8 cellular contexts compared by ENCODE assay signal in the genomic region with DNA sequence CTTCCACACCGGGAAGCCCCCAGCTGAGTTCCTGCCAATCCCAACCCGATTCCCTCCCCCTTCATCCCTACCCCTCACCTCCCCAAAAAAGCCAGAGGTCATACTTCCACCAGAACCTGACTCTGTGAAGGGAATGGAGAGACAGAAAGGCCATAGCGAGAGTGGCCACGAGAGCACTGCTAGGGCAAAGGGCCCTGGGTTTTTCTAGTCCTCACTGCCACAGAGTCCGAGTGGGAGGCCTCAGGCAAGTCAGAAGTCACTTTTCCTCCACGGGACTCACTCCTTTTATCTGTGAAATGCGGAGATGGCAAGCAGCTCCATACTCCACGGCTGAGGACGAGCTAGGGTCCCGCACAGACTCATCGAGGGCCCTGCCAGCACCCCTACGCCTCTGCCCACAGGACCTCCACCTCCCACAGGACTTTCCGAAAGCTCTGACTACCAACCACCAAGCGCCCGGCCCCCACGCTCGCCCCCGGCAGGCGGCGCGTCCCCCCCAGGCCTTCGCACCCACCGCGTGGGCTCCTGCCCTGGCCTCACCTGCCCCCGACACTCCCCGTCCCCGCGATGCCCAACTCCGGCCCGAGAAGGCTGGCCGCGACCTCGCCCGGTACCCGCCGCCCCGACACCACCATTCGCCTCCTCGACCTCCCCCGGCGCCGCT. TPM values are rescaled to one million over a fixed set of nuclear protein-coding genes. Genes with fewer than 3 reads are reported as not detected.
DNase-seq lines count a peak whose midpoint lies in the region; ATAC-seq and TF ChIP-seq lines count a peak whose summit lies in the region.

No MANE protein-coding gene starts in this region.

- no peaks in the 10 kb centered on the region for H3K9me3 ChIP-seq in HUES6 (ENCODE audit: control insufficient read depth, insufficient read depth, low read depth, low read length)
- no peaks in the 10 kb centered on the region for H3K9me3 ChIP-seq in lung (ENCODE audit: control insufficient read depth in 2 of 2, insufficient read depth in 1 of 2, low read length in 1 of 2)

- WGBS in lung, 2 donors, result 1 to 3% methylated on average over 29 to 42 of the region's 42 CpGs

- peak overlapping the region; percentile 79 for H3K9ac ChIP-seq in HUES6 (ENCODE audit: low read length)

- DNase-seq in AG09319 (ENCODE audit: extremely low read depth, low read depth) (no peak), dermis microvascular lymphatic vessel endothelial cell (ENCODE audit: low read depth in 2 of 2) (peak; percentile 37 to 62), lung (ENCODE audit: low spot score) (no peak), DMS114 treated with DMSO at 0.1 percent for 48 hours (lab: John Stamatoyannopoulos, UW; ENCODE audit: unreplicated experiment) (no peak)
- DNase-seq in activated CD4-positive, alpha-beta T cell treated with anti-CD3 and anti-CD28 coated beads, Interleukin-2, amount 50 U/mL, for 1 hour, result peak; percentile 52
- peak; percentile 29 for DNase-seq in stimulated activated CD8-positive, alpha-beta memory T cell treated with anti-CD3 and anti-CD28 coated beads, Interleukin-15, amount 100 ng/mL, for 24 hours (ENCODE audit: low read depth)

- no peak overlapping the region for H3K27ac ChIP-seq in HUES6 (ENCODE audit: low read depth, low read length)
- H3K27ac ChIP-seq in lung (ENCODE audit: low read depth in 1 of 2, low read length in 1 of 2), result peak overlapping the region; percentile 90 to 94

- ATAC-seq in GM19395 (IDR thresholded peaks at IDR 0.05; ENCODE audit: unreplicated experiment) (peak; percentile 9), lung (ENCODE audit: insufficient read depth, low FRiP score) (no peak)

- H3K36me3 ChIP-seq in HUES6 (ENCODE audit: control insufficient read depth, insufficient read depth, low read length) (peaks cover 18% of the 10 kb centered on the region; the same call in 1 of the 2 replicates), lung (ENCODE audit: control insufficient read depth in 2 of 2, insufficient read depth in 2 of 2, low read length in 2 of 2) (no peaks in the 10 kb centered on the region)

- peak; percentile 19 for TF ChIP-seq CTCF in AG09319 (IDR thresholded peaks at IDR 0.05; ENCODE audit: low read depth, low read length)
- no peak for TF ChIP-seq CTCF in lung (IDR thresholded peaks at IDR 0.05; ENCODE audit: control extremely low read depth, extremely low read depth)

- peak overlapping the region; percentile 81 for H3K4me3 ChIP-seq in HUES6 (ENCODE audit: low read depth, low read length)
- peak overlapping the region; percentile 72 for H3K4me3 ChIP-seq in lung

- no peaks in the 10 kb centered on the region; the same call in 1 of the 2 replicates for H3K27me3 ChIP-seq in HUES6 (ENCODE audit: control insufficient read depth, insufficient read depth, low read length)
- no peaks in the 10 kb centered on the region for H3K27me3 ChIP-seq in lung (ENCODE audit: control insufficient read depth, insufficient read depth)

- H3K4me1 ChIP-seq in HUES6 (ENCODE audit: control insufficient read depth, insufficient read depth, low read length) (peaks cover 20% of the 10 kb centered on the region), lung (ENCODE audit: control insufficient read depth in 2 of 2, insufficient read depth in 2 of 2, low read length in 2 of 2) (peaks cover 6 to 13% of the 10 kb centered on the region in 2 donors)

RNA-seq across cellular contexts. Expression of a gene that starts 0.8 kb away (rescaled TPM):
- total RNA-seq in dermis microvascular lymphatic vessel endothelial cell (88.6 and 125 TPM in 2 replicates), lung (100 to 1,000 TPM in 1 of 2 donors, 10 to 100 TPM in 1; 92.0 to 166 TPM)
- 10 to 100 TPM; 26.6 to 58.9 TPM for polyA plus RNA-seq in lung

Comparison
In these comparisons a context has a peak if more than half of its experiments do, and no peak if none do; other contexts are left out.
1. DNase-seq: peak in activated CD4-positive, alpha-beta T cell treated with anti-CD3 and anti-CD28 coated beads, Interleukin-2, amount 50 U/mL, for 1 hour (single experiment), dermis microvascular lymphatic vessel endothelial cell (2 of 2) and stimulated activated CD8-positive, alpha-beta memory T cell treated with anti-CD3 and anti-CD28 coated beads, Interleukin-15, amount 100 ng/mL, for 24 hours (single experiment); none in AG09319 (single experiment), lung (single experiment) and DMS114 treated with DMSO at 0.1 percent for 48 hours (single experiment).